ENCODE assay signal across 24 cellular contexts in genomic region chr12:46835785-46836184, GRCh38.
"Had no signal": no experiment of that assay in that cellular context is flagged by ENCODE, and none has a peak within 500 bp of the region (broad histone marks: within the 10 kb centered on the region; RNA-seq: fewer than 3 reads in every experiment).

No MANE protein-coding gene starts in this region.

- ATAC-seq: natural killer cell; psoas muscle; right cardiac atrium; right lobe of liver; stimulated activated memory B cell treated with anti-CD40 and anti-IgM and Interleukin-4, amounts not matched to agents 10 μg/mL and 1 μg/mL and 100 μg/mL, for 72 hours; stimulated activated naive CD8-positive, alpha-beta T cell treated with anti-CD3 and anti-CD28 coated beads, Interleukin-15, amount 100 ng/mL, for 72 hours; stimulated activated naive CD8-positive, alpha-beta T cell treated with anti-CD3 and anti-CD28 coated beads, Interleukin-15, Interleukin-2, amounts not matched to agents 100 U/mL and 50 U/mL, for 24 hours; upper lobe of right lung had no signal

- DNase-seq: natural killer cell; occipital lobe; ovary; posterior cingulate gyrus; psoas muscle; right cardiac atrium; right lobe of liver; sigmoid colon; small intestine; stimulated activated CD4-positive, alpha-beta T cell treated with anti-CD3 and anti-CD28 coated beads, Interleukin-15, amount 100 ng/mL, for 24 hours; stimulated activated CD4-positive, alpha-beta T cell treated with anti-CD3 and anti-CD28 coated beads, Interleukin-2, amount 100 ng/mL, for 24 hours; stimulated activated CD4-positive, alpha-beta T cell treated with anti-CD3 and anti-CD28 coated beads, Interleukin-2, amount 100 ng/mL, for 48 hours; stimulated activated CD4-positive, alpha-beta T cell treated with anti-CD3 and anti-CD28 coated beads, Interleukin-4, amount 100 ng/mL, for 24 hours; stimulated activated CD8-positive, alpha-beta memory T cell treated with anti-CD3 and anti-CD28 coated beads, Interleukin-4, amount 100 ng/mL, for 48 hours; stimulated activated naive CD4-positive, alpha-beta T cell; stimulated activated naive CD8-positive, alpha-beta T cell treated with anti-CD3 and anti-CD28 coated beads, Interleukin-15, amount 100 ng/mL, for 72 hours; stimulated activated naive CD8-positive, alpha-beta T cell treated with anti-CD3 and anti-CD28 coated beads, Interleukin-15, Interleukin-2, amounts not matched to agents 100 U/mL and 50 U/mL, for 24 hours; substantia nigra; testis; tibial artery; transverse colon; upper lobe of right lung; uterus had no signal
